19 cellular contexts compared by ENCODE assay signal in the genomic region with DNA sequence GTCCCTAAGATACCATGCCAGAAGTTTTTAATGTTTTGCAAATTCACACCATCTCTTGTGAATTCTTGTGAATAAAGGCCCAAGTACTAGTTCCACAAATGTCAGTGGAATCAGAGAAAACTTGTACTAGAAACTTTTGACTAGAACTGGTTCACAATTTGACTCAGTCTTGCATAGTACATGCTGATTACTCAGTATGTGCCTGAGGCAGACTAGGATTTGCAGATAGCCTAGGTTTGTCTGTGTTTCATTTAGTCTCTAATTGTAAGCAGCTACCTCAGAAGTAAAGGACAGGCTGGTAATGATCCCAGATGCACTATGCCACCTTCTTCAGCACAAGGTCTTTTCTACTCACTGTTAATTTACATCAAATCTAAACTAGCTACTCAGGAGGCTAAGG. TPM values are rescaled to one million over a fixed set of nuclear protein-coding genes. Genes with fewer than 3 reads are reported as not detected.
DNase-seq lines count a peak whose midpoint lies in the region; ATAC-seq lines count a peak whose summit lies in the region.
"Had no signal": no experiment of that assay in that cellular context is flagged by ENCODE, and none has a peak within 500 bp of the region (broad histone marks: within the 10 kb centered on the region; RNA-seq: fewer than 3 reads in every experiment).

No MANE protein-coding gene starts in this region.

- no peaks in the 10 kb centered on the region for H3K9me3 ChIP-seq in adipocyte (ENCODE audit: control insufficient read depth, low read length)
- H3K9me3 ChIP-seq: SJCRH30 had no signal

- DNase-seq in activated naive CD4-positive, alpha-beta T cell treated with anti-CD3 and anti-CD28 coated beads, Interleukin-2, amount 50 U/mL, for 72 hours (ENCODE audit: low spot score in 2 of 2): no peak
- DNase-seq in activated naive CD4-positive, alpha-beta T cell treated with Interleukin-2 at 50 U/mL for 16 hours: no peak
- DNase-seq in NCI-H69 (lab: John Stamatoyannopoulos, UW) (peak; percentile 67), adipocyte (ENCODE audit: low read depth) (peak; percentile 28), NCI-H146 treated with DMSO at 0.1 percent for 48 hours (lab: John Stamatoyannopoulos, UW; ENCODE audit: unreplicated experiment) (no peak)
- no peak for DNase-seq in stimulated activated naive CD8-positive, alpha-beta T cell treated with anti-CD3 and anti-CD28 coated beads, Interleukin-15, Interleukin-2, amounts not matched to agents 100 U/mL and 50 U/mL, for 24 hours
- DNase-seq: ACHN, AML-193, COR-L47, EL, IMR-90, Kasumi-1, NCI-H1105, NCI-H1694 treated with DMSO at 0.1 percent for 48 hours, NCI-H226, RPMI8226, SJCRH30 had no signal

- H3K27ac Mint-ChIP-seq in activated naive CD4-positive, alpha-beta T cell treated with anti-CD3 and anti-CD28 coated beads, Interleukin-2, amount 50 U/mL, for 72 hours: peak overlapping the region in 1 of 2 donors; percentile 0
- H3K27ac Mint-ChIP-seq: CD14-positive monocyte had no signal

- H3K9ac ChIP-seq in adipocyte (ENCODE audit: low read length): no peak overlapping the region

- H3K9me3 Mint-ChIP-seq in activated naive CD4-positive, alpha-beta T cell treated with anti-CD3 and anti-CD28 coated beads, Interleukin-2, amount 50 U/mL, for 72 hours: no peaks in the 10 kb centered on the region
- H3K9me3 Mint-ChIP-seq: CD14-positive monocyte had no signal

- H3K4me3 ChIP-seq in adipocyte (ENCODE audit: low read length): no peak overlapping the region
- H3K4me3 ChIP-seq: SJCRH30 had no signal

- peaks cover 0 to 6% of the 10 kb centered on the region in 2 donors for H3K36me3 Mint-ChIP-seq in activated naive CD4-positive, alpha-beta T cell treated with anti-CD3 and anti-CD28 coated beads, Interleukin-2, amount 50 U/mL, for 72 hours

- H3K4me1 ChIP-seq in adipocyte (ENCODE audit: control insufficient read depth, insufficient read depth, low read length): peaks cover 26% of the 10 kb centered on the region
- H3K4me1 ChIP-seq: SJCRH30 had no signal

- no peaks in the 10 kb centered on the region for H3K27me3 ChIP-seq in adipocyte (replicated peaks; ENCODE audit: control insufficient read depth, insufficient read depth, low read length)
- H3K27me3 ChIP-seq: SJCRH30 had no signal

- peaks cover 62% of the 10 kb centered on the region for H3K36me3 ChIP-seq in adipocyte (ENCODE audit: control insufficient read depth, insufficient read depth, low read length, severe bottlenecking)
- H3K36me3 ChIP-seq: SJCRH30 had no signal

- peak; percentile 62 to 90 for ATAC-seq in activated naive CD4-positive, alpha-beta T cell treated with anti-CD3 and anti-CD28 coated beads, Interleukin-2, amount 50 U/mL, for 72 hours
- ATAC-seq in stimulated activated naive CD8-positive, alpha-beta T cell treated with anti-CD3 and anti-CD28 coated beads, Interleukin-15, Interleukin-2, amounts not matched to agents 100 U/mL and 50 U/mL, for 24 hours: peak; percentile 47
- no peak for ATAC-seq in HG03565 (IDR thresholded peaks at IDR 0.05; ENCODE audit: unreplicated experiment)

RNA-seq across cellular contexts. Expression of gene CILK1, which starts 32.4 kb away (rescaled TPM):
- 1 to 10 TPM; 2.6 to 6.8 TPM for total RNA-seq in activated naive CD4-positive, alpha-beta T cell treated with anti-CD3 and anti-CD28 coated beads, Interleukin-2, amount 50 U/mL, for 72 hours

RNA-seq across cellular contexts. Expression of gene GSTA4, which starts 34.2 kb away (rescaled TPM):
- total RNA-seq in activated naive CD4-positive, alpha-beta T cell treated with anti-CD3 and anti-CD28 coated beads, Interleukin-2, amount 50 U/mL, for 72 hours: 1 to 10 TPM; 3.0 to 7.9 TPM

RNA-seq across cellular contexts. Expression of gene FBXO9, which starts 35.9 kb away (rescaled TPM):
- total RNA-seq in activated naive CD4-positive, alpha-beta T cell treated with anti-CD3 and anti-CD28 coated beads, Interleukin-2, amount 50 U/mL, for 72 hours: 10 to 100 TPM; 33.3 to 55.5 TPM

Comparison
In these comparisons a context has a peak if more than half of its experiments do, and no peak if none do; other contexts are left out.
1. DNase-seq: peak in NCI-H69 (single experiment) and adipocyte (single experiment); none in activated naive CD4-positive, alpha-beta T cell treated with anti-CD3 and anti-CD28 coated beads, Interleukin-2, amount 50 U/mL, for 72 hours (0 of 2), activated naive CD4-positive, alpha-beta T cell treated with Interleukin-2 at 50 U/mL for 16 hours (single experiment), stimulated activated naive CD8-positive, alpha-beta T cell treated with anti-CD3 and anti-CD28 coated beads, Interleukin-15, Interleukin-2, amounts not matched to agents 100 U/mL and 50 U/mL, for 24 hours (single experiment) and NCI-H146 treated with DMSO at 0.1 percent for 48 hours (single experiment).